19 cellular contexts compared by ENCODE assay signal in genomic region chr2:184394642-184395041, GRCh38.
"Had no signal": no experiment of that assay in that cellular context is flagged by ENCODE, and none has a peak within 500 bp of the region (broad histone marks: within the 10 kb centered on the region; RNA-seq: fewer than 3 reads in every experiment).

No MANE protein-coding gene starts in this region.

- H3K4me2 ChIP-seq: PC-9 had no signal

- H3K27ac ChIP-seq: PC-9 had no signal

- ATAC-seq: activated CD8-positive, alpha-beta memory T cell treated with anti-CD3 and anti-CD28 coated beads, Interleukin-2, amount 10 ng/mL, durations not matched to agents 7 days and 5 days; activated T-cell treated with anti-CD3 and anti-CD28 coated beads, Interleukin-2, amount 50 U/mL, for 4 hours; WTC11 had no signal

- H3K4me3 ChIP-seq: PC-9 had no signal

- DNase-seq: activated CD4-positive, alpha-beta T cell treated with anti-CD3 and anti-CD28 coated beads for 1 hour; activated CD4-positive, alpha-beta T cell treated with anti-CD3 and anti-CD28 coated beads, Interleukin-2, amount 10 ng/mL, durations not matched to agents 24 days and 14 days; activated CD4-positive, alpha-beta T cell treated with anti-CD3 and anti-CD28 coated beads, Interleukin-2, amount 50 U/mL, for 48 hours; activated CD8-positive, alpha-beta memory T cell treated with anti-CD3 and anti-CD28 coated beads, Interleukin-2, amount 10 ng/mL, durations not matched to agents 7 days and 5 days; activated effector memory CD4-positive, alpha-beta T cell treated with anti-CD3 and anti-CD28 coated beads, Interleukin-2, amount 50 U/mL, for 16 hours; activated naive CD4-positive, alpha-beta T cell treated with Interleukin-2 at 50 U/mL for 16 hours; activated T-cell treated with anti-CD3 and anti-CD28 coated beads, Interleukin-2, amount 50 U/mL, for 4 hours; IMR-90; Kasumi-1; KBM-7; NCI-H1105 treated with DMSO at 0.1 percent for 48 hours; NCI-H146; NCI-H187 treated with DMSO at 0.1 percent for 48 hours; NCI-H2081 treated with DMSO at 0.1 percent for 48 hours; NCI-H226; NCI-H510A treated with DMSO at 0.1 percent for 48 hours; PC-9; SHP77 treated with DMSO at 0.1 percent for 48 hours had no signal

- H2AFZ ChIP-seq: PC-9 had no signal
